Comparison of ENCODE assay signal across 23 cellular contexts in the genomic region with DNA sequence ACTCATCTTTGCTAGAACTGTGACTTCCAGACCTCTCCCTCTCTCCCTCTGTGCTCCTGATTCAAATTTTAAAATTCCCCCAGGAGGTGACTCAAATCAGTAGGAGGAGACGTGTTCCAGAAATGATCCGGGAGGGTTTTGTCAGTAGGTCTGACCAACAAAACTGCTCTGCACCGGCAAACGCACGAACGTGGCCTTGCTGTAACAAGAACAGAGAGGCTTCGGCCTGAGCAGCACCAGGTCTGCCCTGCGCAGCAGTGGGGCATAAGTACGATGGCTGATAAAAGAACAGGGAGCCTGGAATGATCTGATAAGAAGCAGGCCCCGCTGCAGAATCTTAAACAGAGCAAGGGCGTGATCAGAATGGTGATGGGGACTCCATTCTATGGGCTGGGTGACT.
"Had no signal": no experiment of that assay in that cellular context is flagged by ENCODE, and none has a peak within 500 bp of the region (broad histone marks: within the 10 kb centered on the region; RNA-seq: fewer than 3 reads in every experiment).

No MANE protein-coding gene starts in this region.

- DNase-seq: activated B cell treated with CpG ODN at 0.5 μM for 24 hours; activated CD4-positive, alpha-beta T cell treated with anti-CD3 and anti-CD28 coated beads, Interleukin-2, amount 50 U/mL, for 4 hours; activated effector memory CD4-positive, alpha-beta T cell treated with Interleukin-2 at 50 U/mL for 16 hours; activated naive CD4-positive, alpha-beta T cell treated with Interleukin-2 at 50 U/mL for 16 hours; activated T-cell treated with anti-CD3 and anti-CD28 coated beads for 4 hours; anterior cingulate cortex; dermis blood vessel endothelial cell; effector CD4-positive, alpha-beta T cell; left cardiac atrium; ovary; retina; stimulated activated naive CD4-positive, alpha-beta T cell; T-helper 17 cell; T1000; transverse colon had no signal

- H3K36me3 ChIP-seq: esophagus muscularis mucosa, neutrophil, ovary, prostate gland, transverse colon had no signal

- H3K4me1 Mint-ChIP-seq: activated B cell treated with CpG ODN at 0.5 μM for 24 hours, T-helper 17 cell had no signal

- H3K27me3 Mint-ChIP-seq: activated B cell treated with CpG ODN at 0.5 μM for 24 hours; activated naive CD8-positive, alpha-beta T cell; T-helper 17 cell had no signal

- H3K4me3 Mint-ChIP-seq: activated B cell treated with CpG ODN at 0.5 μM for 24 hours; activated naive CD8-positive, alpha-beta T cell; natural killer cell treated with Interleukin-12 subunit alpha and Interleukin-12 subunit beta and Interleukin-15 and Interleukin-18, amount 100 ng/mL, for 72 hours; T-helper 17 cell had no signal

- H3K27ac Mint-ChIP-seq: activated B cell treated with CpG ODN at 0.5 μM for 24 hours; activated naive CD8-positive, alpha-beta T cell; natural killer cell treated with Interleukin-12 subunit alpha and Interleukin-12 subunit beta and Interleukin-15 and Interleukin-18, amount 100 ng/mL, for 72 hours; T-helper 17 cell had no signal

- H3K4me3 ChIP-seq: esophagus muscularis mucosa, ovary, prostate gland, transverse colon had no signal

- H3K4me1 ChIP-seq: prostate gland, transverse colon had no signal

- H3K9me3 ChIP-seq: esophagus muscularis mucosa, neutrophil, ovary, prostate gland, transverse colon had no signal

- FAIRE-seq: colon, frontal cortex, islet of Langerhans had no signal

- H3K9me3 Mint-ChIP-seq: natural killer cell treated with Interleukin-12 subunit alpha and Interleukin-12 subunit beta and Interleukin-15 and Interleukin-18, amount 100 ng/mL, for 72 hours had no signal

- H3K36me3 Mint-ChIP-seq: activated naive CD8-positive, alpha-beta T cell; natural killer cell treated with Interleukin-12 subunit alpha and Interleukin-12 subunit beta and Interleukin-15 and Interleukin-18, amount 100 ng/mL, for 72 hours had no signal

- H3K27me3 ChIP-seq: esophagus muscularis mucosa, neutrophil, ovary, transverse colon had no signal

- H3K27ac ChIP-seq: esophagus muscularis mucosa, neutrophil, ovary, prostate gland, transverse colon had no signal

- ATAC-seq: natural killer cell treated with Interleukin-12 subunit alpha and Interleukin-12 subunit beta and Interleukin-15 and Interleukin-18, amount 100 ng/mL, for 72 hours; T-helper 17 cell had no signal
